Comparison of ENCODE assay signal across 8 cellular contexts in the genomic region with DNA sequence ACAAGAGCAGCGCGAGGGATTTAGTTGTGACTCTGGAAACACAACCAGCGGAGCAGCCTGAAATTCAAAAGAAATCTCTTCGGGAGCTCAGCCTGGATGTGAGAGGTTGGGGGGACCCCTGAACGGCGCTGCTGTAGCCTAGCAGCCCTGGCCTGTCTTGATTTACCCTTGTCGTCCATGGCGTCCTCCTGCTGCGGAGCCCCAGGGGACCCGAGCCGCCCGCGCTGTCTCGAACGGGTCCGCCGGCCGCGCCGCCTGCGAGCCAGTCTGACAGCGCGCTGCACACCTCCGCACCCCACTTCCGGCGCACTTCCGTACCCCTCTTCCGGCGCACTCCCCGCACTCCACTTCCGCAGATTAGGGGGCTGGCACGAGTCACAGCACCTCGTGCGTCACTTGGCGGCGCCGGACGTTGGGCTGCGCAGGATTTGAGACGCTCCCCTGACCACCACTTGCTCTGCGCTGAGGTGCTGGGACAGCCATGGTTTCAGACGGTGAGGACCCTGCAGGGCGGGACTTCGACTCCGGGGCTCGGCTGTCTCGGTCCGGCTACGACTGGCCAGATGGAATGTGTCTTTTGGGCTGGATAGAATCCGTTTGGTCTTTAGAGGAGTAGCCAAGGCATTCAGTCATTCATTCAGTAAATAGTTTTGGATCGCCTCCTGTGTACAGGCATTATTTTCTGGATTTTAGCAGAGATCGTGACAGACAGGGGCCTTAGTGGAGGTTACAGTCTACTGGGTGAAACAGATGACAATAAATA. TPM values are rescaled to one million over a fixed set of nuclear protein-coding genes. Genes with fewer than 3 reads are reported as not detected.
DNase-seq lines count a peak whose midpoint lies in the region; ATAC-seq, FAIRE-seq and TF ChIP-seq lines count a peak whose summit lies in the region.

Gene EIF2B1 (minus strand): TSS at position 308 of the 763 bp plus-strand sequence. CDS start 129 bp downstream, at position 179.
Gene GTF2H3 (plus strand): TSS at position 451 of the 763 bp plus-strand sequence. CDS start 31 bp downstream, at position 482.

- no peaks in the 10 kb centered on the region for H3K9me3 ChIP-seq in keratinocyte (ENCODE audit: control insufficient read depth, low read depth, low read length)

- peak within 1 kb of the TSS; percentile 98 for H3K27ac ChIP-seq in keratinocyte (ENCODE audit: control insufficient read depth, insufficient read depth, low read length)

- H3K27me3 ChIP-seq in keratinocyte (ENCODE audit: control insufficient read depth, extremely low read depth, insufficient read depth, low read length): no peaks in the 10 kb centered on the region

- peaks cover 14 to 17% of the 10 kb centered on the region in 2 experiments for H3K36me3 ChIP-seq in keratinocyte (ENCODE audit: control insufficient read depth in 2 of 2, extremely low read depth in 1 of 2, insufficient read depth in 2 of 2, low read length in 2 of 2)

- ATAC-seq in GM19043 (IDR thresholded peaks at IDR 0.05; ENCODE audit: low read depth, unreplicated experiment): peak; percentile 97
- ATAC-seq in HG03378 (IDR thresholded peaks at IDR 0.05; ENCODE audit: unreplicated experiment): peak; percentile 90

- peak within 1 kb of the TSS; percentile 90 for H2AFZ ChIP-seq in keratinocyte (ENCODE audit: control insufficient read depth, low read length)

- H3K9ac ChIP-seq in keratinocyte (ENCODE audit: control insufficient read depth, extremely low read depth, insufficient read depth, low read length): peak within 1 kb of the TSS; percentile 99

- no peaks in the 10 kb centered on the region for H3K9me1 ChIP-seq in keratinocyte (ENCODE audit: control insufficient read depth, extremely low read depth, insufficient read depth, low read length)

- H3K4me2 ChIP-seq in keratinocyte (ENCODE audit: control insufficient read depth, extremely low read depth, insufficient read depth, low read depth, low read length): peak within 1 kb of the TSS; percentile 95

- dilution Hi-C loops in keratinocyte (cut with MboI; ENCODE audit: extremely low pct_ligation_motif_present, low sequenced_read_pairs): no loop called here

- no peak for FAIRE-seq in keratinocyte (lab: Jason Lieb, UNC)

- TF ChIP-seq CTCF in AG10803 (conservative IDR thresholded peaks at IDR 0.05; ENCODE audit: low read length) (no peak), keratinocyte (optimal IDR thresholded peaks at IDR 0.05 in 1 of 3, IDR thresholded peaks at IDR 0.05 in 1 of 3, conservative IDR thresholded peaks at IDR 0.05 in 1 of 3; ENCODE audit: extremely low read depth in 1 of 3, insufficient read depth in 2 of 3, low read length in 3 of 3) (no peak)

- peaks cover 9% of the 10 kb centered on the region for H3K4me1 ChIP-seq in keratinocyte (ENCODE audit: control insufficient read depth, extremely low read depth, insufficient read depth, low read length)

- peaks cover 46% of the 10 kb centered on the region for H3K79me2 ChIP-seq in keratinocyte (ENCODE audit: control insufficient read depth, insufficient read depth, low read length)

- no peaks in the 10 kb centered on the region for H4K20me1 ChIP-seq in keratinocyte (ENCODE audit: control insufficient read depth, extremely low read depth, insufficient read depth, low read length)

- DNase-seq in AG10803 (ENCODE audit: low read depth) (peak; percentile 95), NCI-H460 (ENCODE audit: extremely low read depth, low read depth) (peak; percentile 97), cerebellar nuclear complex (lab: John Stamatoyannopoulos, UW) (peak; percentile 20 to 85), keratinocyte (ENCODE audit: low read depth, low spot score) (peak; percentile 66)
- peak; percentile 95 for DNase-seq in activated CD4-positive, CD25-positive, alpha-beta regulatory T cell treated with anti-CD3 and anti-CD28 coated beads, Interleukin-2, amount 50 U/mL, for 72 hours
- DNase-seq in stimulated activated CD4-positive, alpha-beta T cell treated with anti-CD3 and anti-CD28 coated beads, Interleukin-15, amount 100 ng/mL, for 1 hour (ENCODE audit: low read depth in 1 of 2, low spot score in 1 of 2): peak; percentile 86 to 93

- H3K4me3 ChIP-seq in AG10803 (ENCODE audit: low read length) (peak within 1 kb of the TSS; percentile 78), keratinocyte (ENCODE audit: control insufficient read depth in 2 of 3, extremely low read depth in 1 of 3, insufficient read depth in 2 of 3, low read depth in 1 of 3, low read length in 3 of 3) (peak within 1 kb of the TSS; percentile 84 to 100 (median 100))

RNA-seq across cellular contexts. Expression of gene EIF2B1, which starts in this region (rescaled TPM):
- 36.4 and 42.8 TPM in 2 replicates for total RNA-seq in NCI-H460 (2014; rRNA removed; shearing (Covaris generic))
- polyA plus RNA-seq in NCI-H460 (2014; cell fraction: nucleus; rRNA removed): 170 and 171 TPM in 2 replicates
- 27.5 to 47.4 TPM (median 39.5 TPM) in 3 replicates for polyA plus RNA-seq in keratinocyte
- 42.7 TPM for polyA plus RNA-seq in keratinocyte (2011; ENCODE audit: low read depth)
- polyA plus RNA-seq in keratinocyte (2011; cell fraction: cytosol; rRNA removed): 36.2 and 45.7 TPM in 2 replicates
- 62.8 and 73.2 TPM in 2 replicates for polyA plus RNA-seq in keratinocyte (2011; cell fraction: nucleus; rRNA removed)
- polyA plus RNA-seq in keratinocyte (2012; ENCODE audit: low replicate concordance): 31.4 and 33.3 TPM in 2 replicates
- polyA minus RNA-seq in keratinocyte: 9.6 to 23.7 TPM (median 16.7 TPM) in 3 replicates
- polyA minus RNA-seq in keratinocyte (2011; cell fraction: cytosol; rRNA and poly(A)+ RNA removed): 11.1 TPM
- 6.5 and 10.5 TPM in 2 replicates for polyA minus RNA-seq in keratinocyte (2011; cell fraction: nucleus; rRNA and poly(A)+ RNA removed)

RNA-seq across cellular contexts. Expression of gene GTF2H3, which starts in this region (rescaled TPM):
- 81.4 and 96.5 TPM in 2 replicates for total RNA-seq in NCI-H460 (2014; rRNA removed; shearing (Covaris generic))
- 74.6 and 168 TPM in 2 replicates for polyA plus RNA-seq in NCI-H460 (2014; cell fraction: nucleus; rRNA removed)
- 46.8 to 60.8 TPM (median 57.2 TPM) in 3 replicates for polyA plus RNA-seq in keratinocyte
- polyA plus RNA-seq in keratinocyte (2011; ENCODE audit: low read depth): 23.6 TPM
- polyA plus RNA-seq in keratinocyte (2011; cell fraction: cytosol; rRNA removed): 26.8 and 70.5 TPM in 2 replicates
- polyA plus RNA-seq in keratinocyte (2011; cell fraction: nucleus; rRNA removed): 44.9 and 58.0 TPM in 2 replicates
- polyA plus RNA-seq in keratinocyte (2012; ENCODE audit: low replicate concordance): 28.0 and 34.0 TPM in 2 replicates
- 12.4 to 82.8 TPM (median 52.2 TPM) in 3 replicates for polyA minus RNA-seq in keratinocyte
- 45.1 TPM for polyA minus RNA-seq in keratinocyte (2011; cell fraction: cytosol; rRNA and poly(A)+ RNA removed)
- polyA minus RNA-seq in keratinocyte (2011; cell fraction: nucleus; rRNA and poly(A)+ RNA removed): 21.8 and 41.3 TPM in 2 replicates

Comparison
In these comparisons a context has a peak if more than half of its experiments do, and no peak if none do; other contexts are left out.
1. Peak in every context shown above with its lines: DNase-seq, ATAC-seq, H3K4me3 ChIP-seq and H3K27ac ChIP-seq.